8 cellular contexts compared by ENCODE assay signal in genomic region chr17:8785547-8786412, GRCh38. TPM values are rescaled to one million over a fixed set of nuclear protein-coding genes. Genes with fewer than 3 reads are reported as not detected.
DNase-seq lines count a peak whose midpoint lies in the region; ATAC-seq and TF ChIP-seq lines count a peak whose summit lies in the region.

No MANE protein-coding gene starts in this region.

- TF ChIP-seq CTCF in AG04450 (IDR thresholded peaks at IDR 0.05; ENCODE audit: low read depth, low read length) (peak; percentile 90), GM23338 (conservative IDR thresholded peaks at IDR 0.05; ENCODE audit: low read depth in 2 of 2) (peak; percentile 88 to 94), OCI-LY1 (IDR thresholded peaks at IDR 0.05; ENCODE audit: low read length) (peak; percentile 80), fibroblast of lung (conservative IDR thresholded peaks at IDR 0.05 in 1 of 2, IDR thresholded peaks at IDR 0.05 in 1 of 2; ENCODE audit: low read depth in 1 of 2, low read length in 2 of 2) (peak; percentile 89 to 97), neural cell (IDR thresholded peaks at IDR 0.05; ENCODE audit: poor library complexity, severe bottlenecking) (peak; percentile 72)

- no peak overlapping the region for H3K9ac ChIP-seq in OCI-LY1 (ENCODE audit: low read length)
- H3K9ac ChIP-seq in fibroblast of lung (ENCODE audit: insufficient read depth, low read length) = no peak overlapping the region
- no peak overlapping the region for H3K9ac ChIP-seq in neural cell (ENCODE audit: low read length)

- no peak overlapping the region for H3K4me3 Mint-ChIP-seq in GM23338
- H3K4me3 Mint-ChIP-seq in activated T-cell treated with anti-CD3 and anti-CD28 coated beads, Interleukin-2, amount 50 U/mL, for 4 hours = no peak overlapping the region
- H3K4me3 Mint-ChIP-seq in stimulated activated naive CD8-positive, alpha-beta T cell treated with anti-CD3 and anti-CD28 coated beads, Interleukin-15, amount 100 ng/mL, for 72 hours = no peak overlapping the region

- H3K9me3 ChIP-seq in AG04450 (ENCODE audit: control insufficient read depth, insufficient read depth, low read length) = no peaks in the 10 kb centered on the region
- no peaks in the 10 kb centered on the region for H3K9me3 ChIP-seq in OCI-LY1 (ENCODE audit: low read length)
- no peaks in the 10 kb centered on the region for H3K9me3 ChIP-seq in fibroblast of lung (ENCODE audit: control insufficient read depth, insufficient read depth, low read depth, low read length)
- no peaks in the 10 kb centered on the region for H3K9me3 ChIP-seq in neural cell (ENCODE audit: low read length)

- H4K20me1 ChIP-seq in GM23338 (replicated peaks; ENCODE audit: insufficient read depth) (no peaks in the 10 kb centered on the region), OCI-LY1 (ENCODE audit: insufficient read depth, low read length) (no peaks in the 10 kb centered on the region), fibroblast of lung (ENCODE audit: control insufficient read depth, extremely low read depth, insufficient read depth, low read length) (no peaks in the 10 kb centered on the region), neural cell (ENCODE audit: insufficient read depth) (no peaks in the 10 kb centered on the region)

- H3K27me3 Mint-ChIP-seq in GM23338 (ENCODE audit: insufficient read depth, low read depth, poor library complexity) = no peaks in the 10 kb centered on the region
- peaks cover 4% of the 10 kb centered on the region for H3K27me3 Mint-ChIP-seq in activated T-cell treated with anti-CD3 and anti-CD28 coated beads, Interleukin-2, amount 50 U/mL, for 4 hours (ENCODE audit: low read depth)
- H3K27me3 Mint-ChIP-seq in stimulated activated naive CD8-positive, alpha-beta T cell treated with anti-CD3 and anti-CD28 coated beads, Interleukin-15, amount 100 ng/mL, for 72 hours = peaks cover 11% of the 10 kb centered on the region

- ATAC-seq in GM23338 (peak; percentile 95), HG03439 (IDR thresholded peaks at IDR 0.05; ENCODE audit: unreplicated experiment) (no peak)
- ATAC-seq in activated T-cell treated with anti-CD3 and anti-CD28 coated beads, Interleukin-2, amount 50 U/mL, for 4 hours = peak; percentile 62 to 74
- no peak for ATAC-seq in stimulated activated naive CD8-positive, alpha-beta T cell treated with anti-CD3 and anti-CD28 coated beads, Interleukin-15, amount 100 ng/mL, for 72 hours

- H3K36me3 Mint-ChIP-seq in GM23338 (ENCODE audit: low read depth) = no peaks in the 10 kb centered on the region
- no peaks in the 10 kb centered on the region for H3K36me3 Mint-ChIP-seq in activated T-cell treated with anti-CD3 and anti-CD28 coated beads, Interleukin-2, amount 50 U/mL, for 4 hours (ENCODE audit: insufficient read depth)

- H3K27ac Mint-ChIP-seq in GM23338 = no peak overlapping the region
- no peak overlapping the region for H3K27ac Mint-ChIP-seq in stimulated activated naive CD8-positive, alpha-beta T cell treated with anti-CD3 and anti-CD28 coated beads, Interleukin-15, amount 100 ng/mL, for 72 hours

- H3K9me2 ChIP-seq in GM23338 (ENCODE audit: insufficient read depth) = no peaks in the 10 kb centered on the region
- H3K9me2 ChIP-seq in OCI-LY1 (ENCODE audit: low read depth, low read length) = no peaks in the 10 kb centered on the region
- no peaks in the 10 kb centered on the region for H3K9me2 ChIP-seq in neural cell (ENCODE audit: insufficient read depth, low read length)

- POLR2A ChIA-PET in AG04450 (lab: Yijun Ruan, JAX) = no interaction called here

- H3K4me3 ChIP-seq in AG04450 (ENCODE audit: low read depth, low read length) (no peak overlapping the region), GM23338 (no peak overlapping the region), OCI-LY1 (ENCODE audit: low read depth, low read length, poor library complexity, severe bottlenecking) (no peak overlapping the region), fibroblast of lung (replicated peaks in 1 of 4; ENCODE audit: control extremely low read depth in 1 of 4, insufficient read depth in 1 of 4, low read depth in 3 of 4, low read length in 4 of 4) (no peak overlapping the region), neural cell (ENCODE audit: low read length) (no peak overlapping the region)

- CTCF ChIA-PET in AG04450 (lab: Charles Lee) = interaction anchor here (0.6 to 2.9 kb wide), 42 partner anchors 9 to 748 kb away, joined by 3 to 70 read pairs (median 4); no protein-coding TSS in a partner anchor

- DNase-seq in AG04450 (ENCODE audit: low read depth, low spot score) (peak; percentile 29), GM23338 (ENCODE audit: low spot score) (peak; percentile 95), fibroblast of lung (ENCODE audit: low read depth in 2 of 2) (peak; percentile 41 to 64)
- peak; percentile 58 for DNase-seq in activated T-cell treated with anti-CD3 and anti-CD28 coated beads, Interleukin-2, amount 50 U/mL, for 4 hours
- DNase-seq in stimulated activated naive CD8-positive, alpha-beta T cell treated with anti-CD3 and anti-CD28 coated beads, Interleukin-15, amount 100 ng/mL, for 72 hours = peak; percentile 42 to 49

- H3F3A ChIP-seq in GM23338 (replicated peaks; ENCODE audit: low read depth) (no peaks in the 10 kb centered on the region), OCI-LY1 (ENCODE audit: insufficient read depth, low read length) (no peaks in the 10 kb centered on the region), neural cell (ENCODE audit: insufficient read depth, low read length, poor library complexity, severe bottlenecking) (no peaks in the 10 kb centered on the region)

- peak; percentile 71 for TF ChIP-seq RAD21 in neural cell (conservative IDR thresholded peaks at IDR 0.05)

- no peaks in the 10 kb centered on the region for H3K79me2 ChIP-seq in GM23338 (replicated peaks; ENCODE audit: insufficient read depth)
- H3K79me2 ChIP-seq in OCI-LY1 (ENCODE audit: insufficient read depth, low read length) = no peaks in the 10 kb centered on the region
- no peaks in the 10 kb centered on the region for H3K79me2 ChIP-seq in fibroblast of lung (ENCODE audit: control insufficient read depth, insufficient read depth, low read length)
- no peaks in the 10 kb centered on the region for H3K79me2 ChIP-seq in neural cell (replicated peaks; ENCODE audit: insufficient read depth, low read length)

- H3K36me3 ChIP-seq in GM23338 (ENCODE audit: insufficient read depth) (no peaks in the 10 kb centered on the region), OCI-LY1 (ENCODE audit: insufficient read depth, low read length) (no peaks in the 10 kb centered on the region), fibroblast of lung (ENCODE audit: control insufficient read depth, insufficient read depth, low read length) (no peaks in the 10 kb centered on the region), neural cell (ENCODE audit: insufficient read depth, low read length) (no peaks in the 10 kb centered on the region)

- H3K27me3 ChIP-seq in AG04450 (ENCODE audit: control insufficient read depth, insufficient read depth, low read length) = peaks cover 8% of the 10 kb centered on the region
- H3K27me3 ChIP-seq in GM23338 (ENCODE audit: insufficient read depth) = no peaks in the 10 kb centered on the region
- H3K27me3 ChIP-seq in OCI-LY1 (ENCODE audit: insufficient read depth, low read length) = 0 out of 2 replicates have a peak, but pooled peaks cover 8% of the 10 kb centered on the region
- no peaks in the 10 kb centered on the region for H3K27me3 ChIP-seq in fibroblast of lung (ENCODE audit: control insufficient read depth, insufficient read depth, low read length)
- no peaks in the 10 kb centered on the region for H3K27me3 ChIP-seq in neural cell (ENCODE audit: insufficient read depth, low read depth, low read length)

- peaks cover 4% of the 10 kb centered on the region; the same call in 1 of the 3 replicates for H3K9me3 Mint-ChIP-seq in GM23338
- H3K9me3 Mint-ChIP-seq in activated T-cell treated with anti-CD3 and anti-CD28 coated beads, Interleukin-2, amount 50 U/mL, for 4 hours = no peaks in the 10 kb centered on the region
- H3K9me3 Mint-ChIP-seq in stimulated activated naive CD8-positive, alpha-beta T cell treated with anti-CD3 and anti-CD28 coated beads, Interleukin-15, amount 100 ng/mL, for 72 hours = no peaks in the 10 kb centered on the region

- H3K4me1 ChIP-seq in GM23338 (ENCODE audit: insufficient read depth) (peaks cover 7% of the 10 kb centered on the region; the same call in 1 of the 2 replicates), OCI-LY1 (ENCODE audit: insufficient read depth, low read length, severe bottlenecking) (no peaks in the 10 kb centered on the region), fibroblast of lung (ENCODE audit: control insufficient read depth, extremely low read depth, insufficient read depth, low read length) (no peaks in the 10 kb centered on the region)

- no peak for TF ChIP-seq EP300 in neural cell (conservative IDR thresholded peaks at IDR 0.05; ENCODE audit: poor library complexity, severe bottlenecking)

- H2AFZ ChIP-seq in GM23338 (peak overlapping the region; percentile 6; the same call in 1 of the 2 replicates), OCI-LY1 (ENCODE audit: low read length) (no peak overlapping the region), fibroblast of lung (ENCODE audit: low read length) (no peak overlapping the region), neural cell (ENCODE audit: low read depth, low read length) (no peak overlapping the region)

- peaks cover 16% of the 10 kb centered on the region for H3K4me1 Mint-ChIP-seq in GM23338
- H3K4me1 Mint-ChIP-seq in activated T-cell treated with anti-CD3 and anti-CD28 coated beads, Interleukin-2, amount 50 U/mL, for 4 hours (ENCODE audit: low read depth) = no peaks in the 10 kb centered on the region
- H3K4me1 Mint-ChIP-seq in stimulated activated naive CD8-positive, alpha-beta T cell treated with anti-CD3 and anti-CD28 coated beads, Interleukin-15, amount 100 ng/mL, for 72 hours = peaks cover 19% of the 10 kb centered on the region

- no peak overlapping the region for H3K27ac ChIP-seq in AG04450 (ENCODE audit: low read depth, low read length)
- H3K27ac ChIP-seq in GM23338 (ENCODE audit: low read depth) = no peak overlapping the region
- no peak overlapping the region for H3K27ac ChIP-seq in OCI-LY1 (ENCODE audit: low read depth, low read length, poor library complexity, severe bottlenecking)
- H3K27ac ChIP-seq in fibroblast of lung (ENCODE audit: insufficient read depth, low read length) = no peak overlapping the region
- no peak overlapping the region for H3K27ac ChIP-seq in neural cell (ENCODE audit: low read length)

- H3K4me2 ChIP-seq in GM23338 (no peak overlapping the region), OCI-LY1 (ENCODE audit: low read length) (no peak overlapping the region), fibroblast of lung (ENCODE audit: extremely low read depth, insufficient read depth, low read length) (no peak overlapping the region), neural cell (ENCODE audit: low read length) (no peak overlapping the region)

RNA-seq across cellular contexts. Expression of gene MFSD6L, which starts 13.4 kb away (rescaled TPM):
- polyA plus RNA-seq in AG04450 (2011; rRNA removed) (not detected in 2 replicates), GM23338 (2016; fragmentation: Nextera tagmentation; extraction: Ambion mirVana) (0.52 and 1.4 TPM in 2 replicates), fibroblast of lung (not detected in 2 replicates), neural cell (not detected in 2 replicates)
- not detected in 2 replicates for polyA minus RNA-seq in AG04450 (2011; rRNA and poly(A)+ RNA removed)
- 1.9 and 2.8 TPM in 2 replicates for total RNA-seq in GM23338 (2014; rRNA removed; shearing (Covaris generic))
- under 1 TPM in 1 of 3 donors, not detected in 2; 0.08 TPM for total RNA-seq in activated T-cell treated with anti-CD3 and anti-CD28 coated beads, Interleukin-2, amount 50 U/mL, for 4 hours
- total RNA-seq in fibroblast of lung = not detected in 2 replicates
- polyA plus RNA-seq in fibroblast of lung (2012) = not detected in 2 replicates
- polyA minus RNA-seq in fibroblast of lung (ENCODE audit: low replicate concordance) (not detected in 2 replicates), neural cell (not detected in 2 replicates)

RNA-seq across cellular contexts. Expression of gene SPDYE4, which starts 27.4 kb away (rescaled TPM):
- polyA plus RNA-seq in AG04450 (2011; rRNA removed) = not detected in 2 replicates
- polyA minus RNA-seq in AG04450 (2011; rRNA and poly(A)+ RNA removed) = not detected in 2 replicates
- not detected in 2 replicates for total RNA-seq in GM23338 (2014; rRNA removed; shearing (Covaris generic))
- polyA plus RNA-seq in GM23338 (2016; fragmentation: Nextera tagmentation; extraction: Ambion mirVana) = not detected in 2 replicates
- total RNA-seq in activated T-cell treated with anti-CD3 and anti-CD28 coated beads, Interleukin-2, amount 50 U/mL, for 4 hours = not detected
- total RNA-seq in fibroblast of lung = not detected in 2 replicates
- polyA plus RNA-seq in fibroblast of lung = not detected in 2 replicates
- polyA plus RNA-seq in fibroblast of lung (2012) = not detected in 2 replicates
- polyA minus RNA-seq in fibroblast of lung (ENCODE audit: low replicate concordance) = not detected in 2 replicates
- not detected in 2 replicates for polyA plus RNA-seq in neural cell
- polyA minus RNA-seq in neural cell = not detected in 2 replicates

RNA-seq across cellular contexts. Expression of gene CCDC42, which starts 41.1 kb away (rescaled TPM):
- polyA plus RNA-seq in AG04450 (2011; rRNA removed) (not detected in 2 replicates), GM23338 (2016; fragmentation: Nextera tagmentation; extraction: Ambion mirVana) (not detected in 2 replicates), fibroblast of lung (not detected in 2 replicates), neural cell (not detected in 2 replicates)
- polyA minus RNA-seq in AG04450 (2011; rRNA and poly(A)+ RNA removed) = not detected in 2 replicates
- total RNA-seq in GM23338 (2014; rRNA removed; shearing (Covaris generic)) = not detected in 2 replicates
- not detected for total RNA-seq in activated T-cell treated with anti-CD3 and anti-CD28 coated beads, Interleukin-2, amount 50 U/mL, for 4 hours
- not detected in 2 replicates for total RNA-seq in fibroblast of lung
- polyA plus RNA-seq in fibroblast of lung (2012) = not detected in 2 replicates
- polyA minus RNA-seq in fibroblast of lung (ENCODE audit: low replicate concordance) (not detected in 2 replicates), neural cell (not detected in 2 replicates)

Comparison
In these comparisons a context has a peak if more than half of its experiments do, and no peak if none do; other contexts are left out.
1. DNase-seq: peak in every context shown above with its lines; median percentile 95 in GM23338; 58 in activated T-cell treated with anti-CD3 and anti-CD28 coated beads, Interleukin-2, amount 50 U/mL, for 4 hours; 52 in fibroblast of lung; 46 in stimulated activated naive CD8-positive, alpha-beta T cell treated with anti-CD3 and anti-CD28 coated beads, Interleukin-15, amount 100 ng/mL, for 72 hours; 29 in AG04450.
2. ATAC-seq: peak in GM23338 (single experiment) and activated T-cell treated with anti-CD3 and anti-CD28 coated beads, Interleukin-2, amount 50 U/mL, for 4 hours (2 of 2); none in stimulated activated naive CD8-positive, alpha-beta T cell treated with anti-CD3 and anti-CD28 coated beads, Interleukin-15, amount 100 ng/mL, for 72 hours (single experiment) and HG03439 (single experiment).
3. Peak in every context shown above with its lines, with median percentiles within 50 percentile points of each other: CTCF ChIP-seq.